In the genomic region with DNA sequence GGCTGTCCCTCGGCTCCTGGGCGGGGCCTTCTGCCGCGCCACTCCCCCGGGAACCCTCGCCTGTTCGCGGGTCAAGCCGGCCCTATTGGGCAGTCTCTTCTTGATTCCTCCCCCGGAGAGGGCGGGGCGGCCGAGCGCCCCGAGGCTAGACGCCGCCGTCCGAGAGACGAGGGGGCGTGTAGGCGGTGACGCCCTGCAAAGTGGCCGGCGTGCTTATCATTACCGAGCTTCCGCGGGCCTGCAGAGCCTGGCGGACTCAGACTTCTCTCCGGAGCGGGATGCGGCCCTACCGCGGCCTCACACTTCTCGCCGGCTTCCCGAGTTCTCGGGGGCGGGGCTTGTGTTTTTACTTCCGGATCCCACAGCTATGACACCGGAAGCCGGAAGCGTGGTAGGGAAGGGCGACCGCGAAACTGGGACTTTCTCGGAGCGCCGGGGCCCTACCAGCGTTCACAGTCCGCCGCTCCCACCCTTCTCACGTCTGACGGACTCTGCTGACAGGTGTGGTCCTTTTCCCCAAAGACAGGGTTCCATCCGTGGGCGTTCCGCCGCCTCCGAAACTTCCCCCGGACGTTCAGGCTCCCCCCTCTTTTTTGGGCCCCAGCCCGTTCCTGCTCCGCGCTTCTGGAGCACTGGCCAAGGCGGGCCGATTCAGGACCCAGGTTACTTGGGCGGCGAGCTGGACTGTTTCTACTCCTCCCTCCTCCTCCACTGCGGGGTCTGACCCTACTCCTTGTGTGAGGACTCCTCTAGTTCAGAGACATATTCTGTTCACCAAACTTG, we compare ENCODE assay signal across 8 cellular contexts. TPM values are rescaled to one million over a fixed set of nuclear protein-coding genes. Genes with fewer than 3 reads are reported as not detected.
DNase-seq lines count a peak whose midpoint lies in the region; ATAC-seq and TF ChIP-seq lines count a peak whose summit lies in the region.

Gene IKBKG (plus strand): TSS at position 376 of the 783 bp plus-strand sequence. CDS start 4,383 bp downstream, outside the sequence.

- no peaks in the 10 kb centered on the region for H3K9me3 ChIP-seq in neural cell (ENCODE audit: low read length)

- DNase-seq in ELF-1 (ENCODE audit: low read depth, low spot score) (peak; percentile 98), H7 (peak; percentile 98), M059J (ENCODE audit: low read depth) (peak; percentile 92), SHP77 (lab: John Stamatoyannopoulos, UW) (peak; percentile 74), fibroblast of the aortic adventitia (ENCODE audit: low read depth) (peak; percentile 87)
- peak; percentile 85 for DNase-seq in activated effector memory CD4-positive, alpha-beta T cell treated with Interleukin-2 at 50 U/mL for 16 hours
- DNase-seq in stimulated activated naive CD8-positive, alpha-beta T cell treated with anti-CD3 and anti-CD28 coated beads, Interleukin-15, amount 100 ng/mL, for 72 hours: peak; percentile 92 to 93

- peak within 1 kb of the TSS; percentile 55 for H3K4me2 ChIP-seq in neural cell (ENCODE audit: low read length)

- H3K27me3 Mint-ChIP-seq in stimulated activated naive CD8-positive, alpha-beta T cell treated with anti-CD3 and anti-CD28 coated beads, Interleukin-15, amount 100 ng/mL, for 72 hours: no peaks in the 10 kb centered on the region

- peak within 1 kb of the TSS; percentile 84 to 99 for H3K4me3 Mint-ChIP-seq in stimulated activated naive CD8-positive, alpha-beta T cell treated with anti-CD3 and anti-CD28 coated beads, Interleukin-15, amount 100 ng/mL, for 72 hours

- no peaks in the 10 kb centered on the region; the same call in none of the 2 replicates for H3K36me3 ChIP-seq in H7 (replicated peaks; ENCODE audit: control insufficient read depth, insufficient read depth, low read length)
- H3K36me3 ChIP-seq in neural cell (ENCODE audit: insufficient read depth, low read length): no peaks in the 10 kb centered on the region

- TF ChIP-seq CTCF in fibroblast of the aortic adventitia (IDR thresholded peaks at IDR 0.05; ENCODE audit: insufficient read depth, low read length) (no peak), neural cell (IDR thresholded peaks at IDR 0.05; ENCODE audit: poor library complexity, severe bottlenecking) (no peak)

- H3K27me3 ChIP-seq in H7 (ENCODE audit: control insufficient read depth, insufficient read depth, low read length): no peaks in the 10 kb centered on the region
- H3K27me3 ChIP-seq in neural cell (ENCODE audit: insufficient read depth, low read depth, low read length): no peaks in the 10 kb centered on the region

- no peaks in the 10 kb centered on the region for H3K9me3 Mint-ChIP-seq in stimulated activated naive CD8-positive, alpha-beta T cell treated with anti-CD3 and anti-CD28 coated beads, Interleukin-15, amount 100 ng/mL, for 72 hours

- H3F3A ChIP-seq in neural cell (ENCODE audit: insufficient read depth, low read length, poor library complexity, severe bottlenecking): no peaks in the 10 kb centered on the region

- no peaks in the 10 kb centered on the region for H3K9me2 ChIP-seq in neural cell (ENCODE audit: insufficient read depth, low read length)

- H3K4me3 ChIP-seq in H7 (ENCODE audit: insufficient read depth, low read depth, low read length) (peak within 1 kb of the TSS; percentile 71), fibroblast of the aortic adventitia (ENCODE audit: low read depth, low read length) (peak within 1 kb of the TSS; percentile 77), neural cell (ENCODE audit: low read length) (peak within 1 kb of the TSS; percentile 81)

- H3K9ac ChIP-seq in neural cell (ENCODE audit: low read length): peak within 1 kb of the TSS; percentile 85

- ATAC-seq in stimulated activated naive CD8-positive, alpha-beta T cell treated with anti-CD3 and anti-CD28 coated beads, Interleukin-15, amount 100 ng/mL, for 72 hours: peak; percentile 82

- peak within 1 kb of the TSS; percentile 21 for H2AFZ ChIP-seq in neural cell (ENCODE audit: low read depth, low read length)

- H3K27ac Mint-ChIP-seq in stimulated activated naive CD8-positive, alpha-beta T cell treated with anti-CD3 and anti-CD28 coated beads, Interleukin-15, amount 100 ng/mL, for 72 hours: peak within 1 kb of the TSS; percentile 94 to 96

- no peaks in the 10 kb centered on the region for H4K20me1 ChIP-seq in neural cell (ENCODE audit: insufficient read depth)

- TF ChIP-seq RAD21 in neural cell (conservative IDR thresholded peaks at IDR 0.05): no peak

- peaks cover 10% of the 10 kb centered on the region for H3K79me2 ChIP-seq in neural cell (replicated peaks; ENCODE audit: insufficient read depth, low read length)

- peak; percentile 18 for TF ChIP-seq EP300 in neural cell (conservative IDR thresholded peaks at IDR 0.05; ENCODE audit: poor library complexity, severe bottlenecking)

- H3K4me1 Mint-ChIP-seq in stimulated activated naive CD8-positive, alpha-beta T cell treated with anti-CD3 and anti-CD28 coated beads, Interleukin-15, amount 100 ng/mL, for 72 hours: peaks cover 69% of the 10 kb centered on the region

- H3K27ac ChIP-seq in neural cell (ENCODE audit: low read length): peak within 1 kb of the TSS; percentile 88

TF ChIP-seq in neural cell, 6 proteins besides CTCF, POLR2A, EP300 and RAD21:
- TF ChIP-seq TAF1 (IDR thresholded peaks at IDR 0.05; ENCODE audit: low read depth) (peak; percentile 29), EZH2 (IDR thresholded peaks at IDR 0.05; ENCODE audit: borderline replicate concordance, insufficient read depth, low read length, poor library complexity, severe bottlenecking) (no peak), MXI1 (conservative IDR thresholded peaks at IDR 0.05; ENCODE audit: poor library complexity, severe bottlenecking) (peak; percentile 32), POLR2AphosphoS5 (IDR thresholded peaks at IDR 0.05) (peak; percentile 60)

RNA-seq across cellular contexts. Expression of gene IKBKG, which starts in this region (rescaled TPM):
- 22.1 and 24.3 TPM in 2 replicates for total RNA-seq in H7 (2014; rRNA removed; shearing (Covaris generic))
- total RNA-seq in M059J (2014; rRNA removed; shearing (Covaris generic)): 52.4 and 70.5 TPM in 2 replicates
- 17.1 and 37.2 TPM in 2 replicates for total RNA-seq in fibroblast of the aortic adventitia (ENCODE audit: low replicate concordance)
- 32.6 and 37.7 TPM in 2 replicates for polyA plus RNA-seq in neural cell
- 8.7 and 13.1 TPM in 2 replicates for polyA minus RNA-seq in neural cell

Comparison
In these comparisons a context has a peak if more than half of its experiments do, and no peak if none do; other contexts are left out.
1. Peak in every context shown above with its lines: DNase-seq, ATAC-seq, H3K4me3 ChIP-seq and H3K27ac ChIP-seq.